Comparison of ENCODE assay signal across 7 cellular contexts in the genomic region with DNA sequence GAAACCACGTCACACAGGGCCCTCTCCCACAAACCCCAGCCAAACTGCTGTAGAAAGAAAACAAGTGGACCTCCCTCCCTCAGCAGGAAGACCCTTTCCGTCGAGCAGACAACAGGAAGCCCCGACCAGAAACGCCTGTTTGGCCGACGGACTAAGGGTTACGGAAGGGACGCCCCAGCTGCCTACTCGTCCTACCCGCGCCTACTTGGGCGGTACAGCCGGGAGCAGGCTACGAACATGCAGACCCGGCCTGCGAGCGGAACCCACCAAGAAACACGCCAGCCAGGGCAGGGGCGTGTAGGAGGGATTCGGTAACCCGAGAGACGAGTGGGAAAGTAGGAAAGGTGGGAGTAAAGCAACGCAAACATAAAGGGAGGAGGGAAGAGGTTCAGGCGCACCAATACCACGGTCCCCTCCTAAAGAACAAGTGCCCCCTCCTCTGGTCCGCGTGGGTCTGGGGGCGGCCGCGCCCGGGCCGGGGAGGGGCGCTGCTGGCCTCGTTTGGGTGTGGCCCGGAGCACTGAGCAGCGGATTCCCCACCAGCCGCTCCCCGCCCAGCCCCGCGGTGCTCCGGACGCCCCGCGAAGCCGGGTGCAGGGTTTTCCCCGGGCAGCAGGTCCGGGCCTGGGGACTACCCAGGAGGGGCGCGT. TPM values are rescaled to one million over a fixed set of nuclear protein-coding genes. Genes with fewer than 3 reads are reported as not detected.
DNase-seq lines count a peak whose midpoint lies in the region; ATAC-seq, FAIRE-seq and TF ChIP-seq lines count a peak whose summit lies in the region.

No MANE protein-coding gene starts in this region.

- no peak for TF ChIP-seq POLR2A in right lobe of liver (IDR thresholded peaks at IDR 0.05)

- peaks cover 0 to 43% (median 16%) of the 10 kb centered on the region in 4 donors for H3K4me1 ChIP-seq in right lobe of liver

- peaks cover 47% of the 10 kb centered on the region for H3K4me1 Mint-ChIP-seq in T-helper 17 cell
- H3K4me1 Mint-ChIP-seq in stimulated activated naive CD8-positive, alpha-beta T cell treated with anti-CD3 and anti-CD28 coated beads, Interleukin-15, Interleukin-2, amounts not matched to agents 100 ng/mL and 50 ng/mL, for 24 hours (ENCODE audit: low read depth) = peaks cover 59% of the 10 kb centered on the region

- H3K27ac ChIP-seq in right lobe of liver = peak overlapping the region; percentile 83 to 96 (median 85)

- peak overlapping the region; percentile 99 for H3K4me3 ChIP-seq in bronchial epithelial cell (ENCODE audit: low read depth, low read length)
- peak overlapping the region; percentile 83 to 92 (median 85) for H3K4me3 ChIP-seq in right lobe of liver

- peak overlapping the region; percentile 96 for H3K27ac Mint-ChIP-seq in T-helper 17 cell
- H3K27ac Mint-ChIP-seq in stimulated activated naive CD8-positive, alpha-beta T cell treated with anti-CD3 and anti-CD28 coated beads, Interleukin-15, Interleukin-2, amounts not matched to agents 100 ng/mL and 50 ng/mL, for 24 hours = peak overlapping the region; percentile 97

- no peaks in the 10 kb centered on the region for H3K27me3 Mint-ChIP-seq in T-helper 17 cell
- H3K27me3 Mint-ChIP-seq in stimulated activated naive CD8-positive, alpha-beta T cell treated with anti-CD3 and anti-CD28 coated beads, Interleukin-15, Interleukin-2, amounts not matched to agents 100 ng/mL and 50 ng/mL, for 24 hours = peaks cover 5% of the 10 kb centered on the region

- intact Hi-C loops in right lobe of liver (cut with DNase I) = loop anchor here in 1 of 2 donors (10.0 kb wide), 1 partner anchor 58 kb away; no protein-coding TSS in a partner anchor

- 0% methylated on average over 13 of the region's 50 CpGs for WGBS in right lobe of liver (ENCODE audit: insufficient coverage, low coverage, low lambda C conversion rate, missing lambda C conversion rate)

- no peak for TF ChIP-seq CTCF in bronchial epithelial cell (IDR thresholded peaks at IDR 0.05; ENCODE audit: insufficient read depth, low read length, severe bottlenecking)
- TF ChIP-seq CTCF in right lobe of liver (IDR thresholded peaks at IDR 0.05) = no peak

- DNase-seq in T-helper 17 cell = peak in 2 of 3 donors; percentile 15 to 20
- no peak for DNase-seq in bronchial epithelial cell (ENCODE audit: low read depth)
- peak in 2 of 3 donors; percentile 47 to 70 for DNase-seq in right lobe of liver
- DNase-seq in HTR-8/SVneo (ENCODE audit: insufficient read length, low spot score) = no peak

- ATAC-seq in HG02642 (IDR thresholded peaks at IDR 0.05; ENCODE audit: poor library complexity, unreplicated experiment) (peak; percentile 39), T-helper 17 cell (peak; percentile 38), right lobe of liver (peak; percentile 9 to 45 (median 41)), GM21390 (IDR thresholded peaks at IDR 0.05; ENCODE audit: unreplicated experiment) (no peak)

- no peaks in the 10 kb centered on the region for H3K9me3 ChIP-seq in T-helper 17 cell (ENCODE audit: control insufficient read depth, low read length, poor library complexity, severe bottlenecking)
- H3K9me3 ChIP-seq in right lobe of liver = no peaks in the 10 kb centered on the region

- peak overlapping the region; percentile 96 for H3K4me3 Mint-ChIP-seq in T-helper 17 cell
- peak overlapping the region; percentile 95 for H3K4me3 Mint-ChIP-seq in stimulated activated naive CD8-positive, alpha-beta T cell treated with anti-CD3 and anti-CD28 coated beads, Interleukin-15, Interleukin-2, amounts not matched to agents 100 ng/mL and 50 ng/mL, for 24 hours

- H3K36me3 ChIP-seq in bronchial epithelial cell (ENCODE audit: control insufficient read depth, insufficient read depth, low read length) (peaks cover 2% of the 10 kb centered on the region), right lobe of liver (no peaks in the 10 kb centered on the region)

- no peaks in the 10 kb centered on the region for H3K9me3 Mint-ChIP-seq in stimulated activated naive CD8-positive, alpha-beta T cell treated with anti-CD3 and anti-CD28 coated beads, Interleukin-15, Interleukin-2, amounts not matched to agents 100 ng/mL and 50 ng/mL, for 24 hours

- H3K36me3 Mint-ChIP-seq in T-helper 17 cell (ENCODE audit: low read depth) = peaks cover 6% of the 10 kb centered on the region
- H3K36me3 Mint-ChIP-seq in stimulated activated naive CD8-positive, alpha-beta T cell treated with anti-CD3 and anti-CD28 coated beads, Interleukin-15, Interleukin-2, amounts not matched to agents 100 ng/mL and 50 ng/mL, for 24 hours (ENCODE audit: low read depth) = peaks cover 11% of the 10 kb centered on the region

- H3K27me3 ChIP-seq in bronchial epithelial cell (ENCODE audit: control insufficient read depth, insufficient read depth, low read length) (no peaks in the 10 kb centered on the region), right lobe of liver (no peaks in the 10 kb centered on the region)

- FAIRE-seq in bronchial epithelial cell (lab: Jason Lieb, UNC) (no peak), HTR-8/SVneo (lab: Jason Lieb, UNC) (no peak)

RNA-seq across cellular contexts. Expression of gene S100A10, which starts 0.5 kb away (rescaled TPM):
- 100 to 1,000 TPM; 317 to 349 TPM for total RNA-seq in T-helper 17 cell
- 120 and 212 TPM in 2 replicates for total RNA-seq in bronchial epithelial cell
- 100 to 1,000 TPM in 1 of 6 experiments, 10 to 100 TPM in 5; 48.5 to 192 (median 61.7) TPM for total RNA-seq in right lobe of liver

RNA-seq across cellular contexts. Expression of gene S100A11, which starts 43.6 kb away (rescaled TPM):
- total RNA-seq in T-helper 17 cell (100 to 1,000 TPM in 1 of 2 donors, 10 to 100 TPM in 1; 76.4 to 117 TPM), bronchial epithelial cell (58.7 and 151 TPM in 2 replicates), right lobe of liver (10 to 100 TPM; 11.0 to 68.5 (median 25.3) TPM)

Comparison
In these comparisons a context has a peak if more than half of its experiments do, and no peak if none do; other contexts are left out.
1. DNase-seq: peak in T-helper 17 cell (2 of 3) and right lobe of liver (2 of 3); none in bronchial epithelial cell (single experiment) and HTR-8/SVneo (single experiment).